In genomic region chr14:93320489-93320888, GRCh38 we compare ENCODE assay signal across 2 cellular contexts.
TF ChIP-seq lines count a peak whose summit lies in the region.

No MANE protein-coding gene starts in this region.

TF ChIP-seq in A549, 52 proteins besides CTCF, POLR2A, EP300 and RAD21:
- TF ChIP-seq SMC3 (IDR thresholded peaks at IDR 0.05) (no peak), REST (IDR thresholded peaks at IDR 0.05) (no peak), CHD2 (IDR thresholded peaks at IDR 0.05; ENCODE audit: low read length, partially characterized antibody) (no peak), KDM5A (IDR thresholded peaks at IDR 0.05) (no peak), ZSCAN20 (CRISPR knock-in tag; IDR thresholded peaks at IDR 0.05) (no peak)

TF ChIP-seq in GM23338, 12 proteins besides CTCF, POLR2A, EP300 and RAD21:
- TF ChIP-seq ZNF331 (CRISPR knock-in tag; IDR thresholded peaks at IDR 0.05; ENCODE audit: low read depth), result no peak
- no peak for TF ChIP-seq ZNF462 (CRISPR knock-in tag; IDR thresholded peaks at IDR 0.05)
- TF ChIP-seq ETS1 (IDR thresholded peaks at IDR 0.05), result no peak
- no peak for TF ChIP-seq CREB1 (CRISPR knock-in tag; IDR thresholded peaks at IDR 0.05; ENCODE audit: low read depth)
- TF ChIP-seq ZNF114 (CRISPR knock-in tag; IDR thresholded peaks at IDR 0.05), result no peak
- no peak for TF ChIP-seq EZH2 (IDR thresholded peaks at IDR 0.05; ENCODE audit: low read depth, unreplicated experiment)
- TF ChIP-seq POLR2AphosphoS5 (IDR thresholded peaks at IDR 0.05; ENCODE audit: low read depth), result no peak
- no peak for TF ChIP-seq EZH2phosphoT487 (IDR thresholded peaks at IDR 0.05; ENCODE audit: unreplicated experiment)
- TF ChIP-seq STAT1 (IDR thresholded peaks at IDR 0.05; ENCODE audit: unreplicated experiment), result no peak
- no peak for TF ChIP-seq JUNB (IDR thresholded peaks at IDR 0.05; ENCODE audit: unreplicated experiment)
- TF ChIP-seq NANOG (IDR thresholded peaks at IDR 0.05; ENCODE audit: borderline replicate concordance), result no peak
